In the genomic region with DNA sequence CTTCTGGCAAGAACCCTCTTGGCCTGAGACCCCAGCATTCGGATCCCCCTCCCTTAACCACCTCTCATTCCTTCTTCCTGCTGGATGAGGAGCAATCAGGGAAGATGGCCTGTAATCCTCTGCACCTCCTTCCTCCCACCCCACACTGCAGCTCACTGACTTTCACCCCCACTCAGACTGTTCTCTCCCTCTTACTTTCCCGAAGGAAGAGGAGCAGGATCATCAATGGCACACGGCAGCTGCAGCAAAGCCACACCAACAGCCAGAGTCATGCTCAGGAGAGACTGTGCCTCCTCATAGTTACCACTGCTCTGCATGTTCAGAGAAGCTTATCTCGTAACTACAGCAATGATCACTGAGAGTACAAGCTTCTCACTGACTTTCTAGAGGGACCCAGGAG, we compare ENCODE assay signal across 14 cellular contexts. TPM values are rescaled to one million over a fixed set of nuclear protein-coding genes. Genes with fewer than 3 reads are reported as not detected.
DNase-seq lines count a peak whose midpoint lies in the region; ATAC-seq and TF ChIP-seq lines count a peak whose summit lies in the region.
"Had no signal": no experiment of that assay in that cellular context is flagged by ENCODE, and none has a peak within 500 bp of the region (broad histone marks: within the 10 kb centered on the region; RNA-seq: fewer than 3 reads in every experiment).

No MANE protein-coding gene starts in this region.

- H3K9me3 Mint-ChIP-seq in GM23338: no peaks in the 10 kb centered on the region
- no peaks in the 10 kb centered on the region for H3K9me3 Mint-ChIP-seq in WTC11
- H3K9me3 Mint-ChIP-seq in nephron: no peaks in the 10 kb centered on the region
- no peaks in the 10 kb centered on the region for H3K9me3 Mint-ChIP-seq in activated CD4-positive, alpha-beta T cell treated with anti-CD3 and anti-CD28 coated beads, Interleukin-2, amount 10 ng/mL, durations not matched to agents 7 days and 5 days
- H3K9me3 Mint-ChIP-seq: CD4-positive, CD25-positive, alpha-beta regulatory T cell had no signal

- no peak overlapping the region for H3K4me3 ChIP-seq in GM23338
- H3K4me3 ChIP-seq: HAP-1, SJCRH30 had no signal

- TF ChIP-seq CTCF in GM23338 (conservative IDR thresholded peaks at IDR 0.05; ENCODE audit: low read depth in 2 of 2) (no peak), WTC11 (IDR thresholded peaks at IDR 0.05) (no peak), nephron (IDR thresholded peaks at IDR 0.05; ENCODE audit: unreplicated experiment in 3 of 3) (no peak)

- DNase-seq in D341Med (ENCODE audit: low spot score): peak; percentile 66
- no peak for DNase-seq in GM23338 (ENCODE audit: low spot score)
- DNase-seq in WTC11 (ENCODE audit: low spot score): no peak
- DNase-seq in NCI-H1417 treated with DMSO at 0.1 percent for 48 hours (lab: John Stamatoyannopoulos, UW): no peak
- no peak for DNase-seq in NCI-H226
- no peak for DNase-seq in activated CD4-positive, alpha-beta T cell treated with anti-CD3 and anti-CD28 coated beads, Interleukin-2, amount 10 ng/mL, durations not matched to agents 7 days and 5 days
- DNase-seq: CD4-positive, CD25-positive, alpha-beta regulatory T cell; KBM-7; MM.1S had no signal

- no peak overlapping the region for H2AFZ ChIP-seq in GM23338

- 0 out of 2 replicates have a peak, but pooled peaks cover 7% of the 10 kb centered on the region for H3F3A ChIP-seq in GM23338 (replicated peaks; ENCODE audit: low read depth)

- H3K9me2 ChIP-seq in GM23338 (ENCODE audit: insufficient read depth): no peaks in the 10 kb centered on the region

- 0 out of 2 replicates have a peak overlapping the region, but pooled peaks have one; percentile 59 for H3K27ac ChIP-seq in GM23338 (ENCODE audit: low read depth)
- H3K27ac ChIP-seq: HL-60, SJCRH30 had no signal

- H3K79me2 ChIP-seq in GM23338 (replicated peaks; ENCODE audit: insufficient read depth): no peaks in the 10 kb centered on the region

- POLR2A ChIA-PET in WTC11 (lab: Charles Lee): no interaction called here
- POLR2A ChIA-PET in activated CD4-positive, alpha-beta T cell treated with anti-CD3 and anti-CD28 coated beads, Interleukin-2, amount 10 ng/mL, durations not matched to agents 7 days and 5 days (lab: Charles Lee): no interaction called here

- H3K4me3 Mint-ChIP-seq in GM23338 (no peak overlapping the region), WTC11 (no peak overlapping the region), nephron (no peak overlapping the region)
- no peak overlapping the region for H3K4me3 Mint-ChIP-seq in activated CD4-positive, alpha-beta T cell treated with anti-CD3 and anti-CD28 coated beads, Interleukin-2, amount 10 ng/mL, durations not matched to agents 7 days and 5 days

- CTCF ChIA-PET in WTC11 (lab: Charles Lee): interaction anchor here (1.0 to 2.1 kb wide), 3 partner anchors 16 to 85 kb away, joined by 3 to 8 read pairs (median 4); no protein-coding TSS in a partner anchor
- CTCF ChIA-PET in activated CD4-positive, alpha-beta T cell treated with anti-CD3 and anti-CD28 coated beads, Interleukin-2, amount 10 ng/mL, durations not matched to agents 7 days and 5 days (lab: Charles Lee): no interaction called here

- peaks cover 9% of the 10 kb centered on the region for H4K20me1 ChIP-seq in GM23338 (replicated peaks; ENCODE audit: insufficient read depth)

- peaks cover 8% of the 10 kb centered on the region for H3K36me3 Mint-ChIP-seq in GM23338 (ENCODE audit: low read depth)
- H3K36me3 Mint-ChIP-seq in WTC11: peaks cover 9% of the 10 kb centered on the region
- H3K36me3 Mint-ChIP-seq in nephron (ENCODE audit: low read depth): peaks cover 14% of the 10 kb centered on the region
- H3K36me3 Mint-ChIP-seq in activated CD4-positive, alpha-beta T cell treated with anti-CD3 and anti-CD28 coated beads, Interleukin-2, amount 10 ng/mL, durations not matched to agents 7 days and 5 days (ENCODE audit: low read depth): peaks cover 6% of the 10 kb centered on the region

- no peak overlapping the region for H3K4me2 ChIP-seq in GM23338

- ATAC-seq in GM23338 (no peak), WTC11 (no peak)
- ATAC-seq: Panc1 had no signal

- H3K4me1 Mint-ChIP-seq in GM23338 (no peaks in the 10 kb centered on the region), WTC11 (no peaks in the 10 kb centered on the region), nephron (peaks cover 19% of the 10 kb centered on the region)
- H3K4me1 Mint-ChIP-seq in activated CD4-positive, alpha-beta T cell treated with anti-CD3 and anti-CD28 coated beads, Interleukin-2, amount 10 ng/mL, durations not matched to agents 7 days and 5 days: peaks cover 7% of the 10 kb centered on the region
- H3K4me1 Mint-ChIP-seq: CD4-positive, CD25-positive, alpha-beta regulatory T cell had no signal

- H3K4me1 ChIP-seq in GM23338 (ENCODE audit: insufficient read depth): no peaks in the 10 kb centered on the region
- H3K4me1 ChIP-seq: HAP-1 had no signal

- no peaks in the 10 kb centered on the region; the same call in 1 of the 2 replicates for H3K36me3 ChIP-seq in GM23338 (ENCODE audit: insufficient read depth)

- H3K27me3 Mint-ChIP-seq in GM23338 (ENCODE audit: insufficient read depth, low read depth, poor library complexity) (peaks cover 5% of the 10 kb centered on the region), WTC11 (ENCODE audit: low read depth) (no peaks in the 10 kb centered on the region), nephron (ENCODE audit: low read depth) (no peaks in the 10 kb centered on the region)
- no peaks in the 10 kb centered on the region for H3K27me3 Mint-ChIP-seq in activated CD4-positive, alpha-beta T cell treated with anti-CD3 and anti-CD28 coated beads, Interleukin-2, amount 10 ng/mL, durations not matched to agents 7 days and 5 days
- H3K27me3 Mint-ChIP-seq: CD4-positive, CD25-positive, alpha-beta regulatory T cell had no signal

- H3K27ac Mint-ChIP-seq in GM23338: no peak overlapping the region; the same call in 1 of the 2 replicates
- peak overlapping the region; percentile 84 for H3K27ac Mint-ChIP-seq in WTC11
- H3K27ac Mint-ChIP-seq in nephron: peak overlapping the region in 2 of 3 experiments; percentile 15 to 78
- H3K27ac Mint-ChIP-seq in activated CD4-positive, alpha-beta T cell treated with anti-CD3 and anti-CD28 coated beads, Interleukin-2, amount 10 ng/mL, durations not matched to agents 7 days and 5 days: no peak overlapping the region

- no peaks in the 10 kb centered on the region for H3K27me3 ChIP-seq in GM23338 (ENCODE audit: insufficient read depth)
- H3K27me3 ChIP-seq: SJCRH30 had no signal

TF ChIP-seq in GM23338, 12 proteins besides CTCF, POLR2A, EP300 and RAD21 (continues in another document):
- no peak for TF ChIP-seq ZNF114 (CRISPR knock-in tag; IDR thresholded peaks at IDR 0.05)

TF ChIP-seq in WTC11, 78 proteins besides CTCF, POLR2A, EP300 and RAD21:
- no peak for TF ChIP-seq MXD4 (CRISPR knock-in tag; IDR thresholded peaks at IDR 0.05; ENCODE audit: borderline replicate concordance)
TF ChIP-seq in WTC11: peak in this region for 0.

RNA-seq across cellular contexts. Expression of gene TMEM101, which starts 10.1 kb away (rescaled TPM):
- 31.6 and 38.4 TPM in 2 replicates for total RNA-seq in GM23338 (2014; rRNA removed; shearing (Covaris generic))
- 15.9 and 19.7 TPM in 2 replicates for polyA plus RNA-seq in GM23338 (2016; fragmentation: Nextera tagmentation; extraction: Ambion mirVana)
- 32.1 to 36.3 TPM (median 32.7 TPM) in 3 replicates for total RNA-seq in WTC11 (2021)
- total RNA-seq in activated CD4-positive, alpha-beta T cell treated with anti-CD3 and anti-CD28 coated beads, Interleukin-2, amount 10 ng/mL, durations not matched to agents 7 days and 5 days: 10 to 100 TPM; 25.6 to 28.8 TPM

RNA-seq across cellular contexts. Expression of gene NAGS, which starts 20.4 kb away (rescaled TPM):
- total RNA-seq in GM23338 (2014; rRNA removed; shearing (Covaris generic)): 7.2 and 7.7 TPM in 2 replicates
- polyA plus RNA-seq in GM23338 (2016; fragmentation: Nextera tagmentation; extraction: Ambion mirVana): 4.1 and 4.2 TPM in 2 replicates
- total RNA-seq in WTC11 (2021): 6.1 to 8.6 TPM (median 7.6 TPM) in 3 replicates
- total RNA-seq in activated CD4-positive, alpha-beta T cell treated with anti-CD3 and anti-CD28 coated beads, Interleukin-2, amount 10 ng/mL, durations not matched to agents 7 days and 5 days: under 1 TPM; 0.75 to 0.79 TPM

RNA-seq across cellular contexts. Expression of gene LSM12, which starts 41.6 kb away (rescaled TPM):
- 64.4 and 72.7 TPM in 2 replicates for total RNA-seq in GM23338 (2014; rRNA removed; shearing (Covaris generic))
- polyA plus RNA-seq in GM23338 (2016; fragmentation: Nextera tagmentation; extraction: Ambion mirVana): 226 and 241 TPM in 2 replicates
- 96.8 to 102 TPM (median 98.0 TPM) in 3 replicates for total RNA-seq in WTC11 (2021)
- total RNA-seq in activated CD4-positive, alpha-beta T cell treated with anti-CD3 and anti-CD28 coated beads, Interleukin-2, amount 10 ng/mL, durations not matched to agents 7 days and 5 days: 10 to 100 TPM; 59.3 to 64.8 TPM

RNA-seq across cellular contexts. Expression of gene G6PC3, which starts 45.7 kb away (rescaled TPM):
- 110 and 112 TPM in 2 replicates for total RNA-seq in GM23338 (2014; rRNA removed; shearing (Covaris generic))
- polyA plus RNA-seq in GM23338 (2016; fragmentation: Nextera tagmentation; extraction: Ambion mirVana): 143 and 154 TPM in 2 replicates
- total RNA-seq in WTC11 (2021): 121 to 122 TPM (median 121 TPM) in 3 replicates
- total RNA-seq in activated CD4-positive, alpha-beta T cell treated with anti-CD3 and anti-CD28 coated beads, Interleukin-2, amount 10 ng/mL, durations not matched to agents 7 days and 5 days: 10 to 100 TPM; 18.1 to 25.2 TPM

Comparison
In these comparisons a context has a peak if more than half of its experiments do, and no peak if none do; other contexts are left out.
1. H3K27ac Mint-ChIP-seq: peak in WTC11 (single experiment) and nephron (2 of 3); none in GM23338 (single experiment) and activated CD4-positive, alpha-beta T cell treated with anti-CD3 and anti-CD28 coated beads, Interleukin-2, amount 10 ng/mL, durations not matched to agents 7 days and 5 days (single experiment).